ENCODE assay signal across 8 cellular contexts in the genomic region with DNA sequence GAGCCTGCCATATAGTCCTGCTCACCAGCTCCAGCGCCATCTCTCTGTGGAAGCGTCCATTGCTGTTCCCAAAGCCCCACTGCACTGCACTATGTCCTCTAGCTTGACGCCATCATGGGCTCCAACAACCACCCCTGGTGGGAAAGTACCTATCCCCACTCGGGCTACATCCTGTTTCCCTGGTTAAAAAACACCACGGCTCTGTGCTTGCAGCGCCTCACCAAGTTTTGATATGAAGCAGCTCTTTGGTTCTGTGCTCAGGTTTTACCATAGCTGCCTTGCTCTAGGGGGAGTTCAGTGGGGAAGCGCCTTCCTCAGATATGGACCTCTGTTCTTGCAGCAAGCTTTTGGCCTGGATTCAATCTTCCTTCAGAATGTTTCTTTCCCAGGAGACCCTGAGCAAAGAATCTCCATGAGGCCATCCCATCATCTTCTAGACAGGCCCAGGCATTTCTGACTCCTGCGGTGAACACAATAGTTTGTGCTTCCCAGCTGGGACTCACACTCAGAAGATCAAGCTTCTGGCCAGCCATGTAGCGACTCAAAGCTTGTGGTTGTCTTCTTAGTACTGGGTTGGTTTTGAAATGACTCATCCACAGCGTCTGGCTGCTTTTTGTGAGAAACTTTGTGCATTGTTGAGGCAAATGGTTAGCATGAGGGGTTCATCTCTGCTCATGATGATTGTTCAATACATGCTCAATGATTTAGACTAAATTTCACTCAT. TPM values are rescaled to one million over a fixed set of nuclear protein-coding genes. Genes with fewer than 3 reads are reported as not detected.
DNase-seq lines count a peak whose midpoint lies in the region; ATAC-seq, FAIRE-seq and TF ChIP-seq lines count a peak whose summit lies in the region.

No MANE protein-coding gene starts in this region.

- H3K4me3 ChIP-seq in astrocyte of the cerebellum (ENCODE audit: low read depth, low read length), result no peak overlapping the region

- DNase-seq in GM04503 (ENCODE audit: low read depth) (peak; percentile 21), T follicular helper cell (ENCODE audit: low read depth) (peak; percentile 30), astrocyte of the cerebellum (ENCODE audit: low read depth) (peak; percentile 53), frontal cortex (ENCODE audit: low spot score in 2 of 2) (no peak), left lobe of liver (ENCODE audit: low spot score) (no peak), SKM-1 (lab: John Stamatoyannopoulos, UW; ENCODE audit: unreplicated experiment) (no peak)
- peak; percentile 22 for DNase-seq in stimulated activated CD8-positive, alpha-beta memory T cell treated with anti-CD3 and anti-CD28 coated beads, Interleukin-15, amount 100 ng/mL, for 1 hour (ENCODE audit: low read depth)

- ATAC-seq in GM21786 (IDR thresholded peaks at IDR 0.05; ENCODE audit: unreplicated experiment), result peak; percentile 91
- ATAC-seq in left lobe of liver, result no peak

- no peak for TF ChIP-seq CTCF in astrocyte of the cerebellum (IDR thresholded peaks at IDR 0.05; ENCODE audit: low read depth, low read length, missing control alignments)

- FAIRE-seq in frontal cortex (lab: Jason Lieb, UNC), result no peak

- in situ Hi-C loops in astrocyte of the cerebellum (cut with HindIII; ENCODE audit: low sequenced_read_pairs), result no loop called here

RNA-seq across cellular contexts. Expression of a gene that starts 39.5 kb away (rescaled TPM):
- not detected for total RNA-seq in frontal cortex
- total RNA-seq in left lobe of liver, result not detected

Comparison
In these comparisons a context has a peak if more than half of its experiments do, and no peak if none do; other contexts are left out.
1. DNase-seq: peak in GM04503 (single experiment), T follicular helper cell (single experiment), astrocyte of the cerebellum (single experiment) and stimulated activated CD8-positive, alpha-beta memory T cell treated with anti-CD3 and anti-CD28 coated beads, Interleukin-15, amount 100 ng/mL, for 1 hour (single experiment); none in frontal cortex (0 of 2), left lobe of liver (single experiment) and SKM-1 (single experiment).